In genomic region chr22:36052505-36052941, GRCh38 we compare ENCODE assay signal across 9 cellular contexts. TPM values are rescaled to one million over a fixed set of nuclear protein-coding genes. Genes with fewer than 3 reads are reported as not detected.
DNase-seq lines count a peak whose midpoint lies in the region; ATAC-seq and TF ChIP-seq lines count a peak whose summit lies in the region.
"Had no signal": no experiment of that assay in that cellular context is flagged by ENCODE, and none has a peak within 500 bp of the region (broad histone marks: within the 10 kb centered on the region; RNA-seq: fewer than 3 reads in every experiment).

No MANE protein-coding gene starts in this region.

- H3K4me1 ChIP-seq in mammary epithelial cell (ENCODE audit: insufficient read depth, low read length), result peaks cover 33% of the 10 kb centered on the region
- peaks cover 35% of the 10 kb centered on the region for H3K4me1 ChIP-seq in osteoblast (ENCODE audit: insufficient read depth, low read length)

- H2AFZ ChIP-seq in mammary epithelial cell (ENCODE audit: low read depth, low read length), result peak overlapping the region; percentile 89
- H2AFZ ChIP-seq in osteoblast (ENCODE audit: low read length), result peak overlapping the region; percentile 67

- no peak for ATAC-seq in naive thymus-derived CD8-positive, alpha-beta T cell

- H3K4me3 ChIP-seq in MG63, result no peak overlapping the region
- no peak overlapping the region for H3K4me3 ChIP-seq in mammary epithelial cell (replicated peaks in 1 of 3; ENCODE audit: insufficient read depth in 1 of 3, low read depth in 2 of 3, low read length in 3 of 3)
- no peak overlapping the region for H3K4me3 ChIP-seq in osteoblast (ENCODE audit: insufficient read depth, low read length)

- no peak overlapping the region for H3K9ac ChIP-seq in mammary epithelial cell (ENCODE audit: insufficient read depth, low read length)

- intact Hi-C loops in mammary epithelial cell (cut with micrococcal nuclease), result no loop called here

- peaks cover 0 to 3% (median 0%) of the 10 kb centered on the region in 4 donors for H3K4me1 Mint-ChIP-seq in naive thymus-derived CD8-positive, alpha-beta T cell
- no peaks in the 10 kb centered on the region for H3K4me1 Mint-ChIP-seq in immature natural killer cell

- POLR2A ChIA-PET in naive thymus-derived CD8-positive, alpha-beta T cell (lab: Charles Lee), result no interaction called here

- WGBS in mammary epithelial cell (ENCODE audit: low coverage, missing lambda C conversion rate), result 52% methylated on average over 5 of the region's 5 CpGs

- DNase-seq in ELR (ENCODE audit: low read depth), result peak; percentile 84
- DNase-seq in MG63, result peak; percentile 43
- DNase-seq in mammary epithelial cell, result peak; percentile 91
- peak; percentile 82 for DNase-seq in osteoblast (ENCODE audit: insufficient read length, low spot score, missing footprints)
- DNase-seq in naive thymus-derived CD8-positive, alpha-beta T cell, result no peak
- no peak for DNase-seq in globus pallidus (ENCODE audit: low spot score)
- DNase-seq in activated CD4-positive, alpha-beta T cell treated with anti-CD3 and anti-CD28 coated beads, Interleukin-2, amount 50 U/mL, for 4 hours, result no peak
- no peak for DNase-seq in immature natural killer cell
- DNase-seq: aorta had no signal

- H4K20me1 ChIP-seq in mammary epithelial cell (ENCODE audit: insufficient read depth, low read length), result no peaks in the 10 kb centered on the region
- H4K20me1 ChIP-seq in osteoblast (ENCODE audit: insufficient read depth, low read length), result no peaks in the 10 kb centered on the region

- H3K36me3 ChIP-seq in MG63, result no peaks in the 10 kb centered on the region
- H3K36me3 ChIP-seq in mammary epithelial cell (ENCODE audit: insufficient read depth, low read length), result no peaks in the 10 kb centered on the region
- no peaks in the 10 kb centered on the region for H3K36me3 ChIP-seq in osteoblast (ENCODE audit: insufficient read depth, low read length)

- BruUV-seq in mammary epithelial cell (replicated peaks; lab: Mats Ljungman, UMichigan), result no TSS peak

- H3K27ac ChIP-seq in mammary epithelial cell (ENCODE audit: insufficient read depth, low read depth, low read length), result peak overlapping the region; percentile 78
- peak overlapping the region; percentile 53 for H3K27ac ChIP-seq in osteoblast (ENCODE audit: low read depth, low read length)

- CTCF ChIA-PET in mammary epithelial cell (lab: Charles Lee; ENCODE audit: low non-redundant PET), result no interaction called here

- H3K36me3 Mint-ChIP-seq in naive thymus-derived CD8-positive, alpha-beta T cell, result no peaks in the 10 kb centered on the region
- no peaks in the 10 kb centered on the region for H3K36me3 Mint-ChIP-seq in immature natural killer cell

- H3K9me3 ChIP-seq in MG63 (no peaks in the 10 kb centered on the region), mammary epithelial cell (replicated peaks; ENCODE audit: insufficient read depth, low read length) (no peaks in the 10 kb centered on the region), osteoblast (ENCODE audit: low read depth, low read length) (no peaks in the 10 kb centered on the region)

- TF ChIP-seq CTCF in mammary epithelial cell (conservative IDR thresholded peaks at IDR 0.05 in 1 of 2, IDR thresholded peaks at IDR 0.05 in 1 of 2; ENCODE audit: extremely low read depth in 1 of 2, insufficient read depth in 1 of 2, low read depth in 1 of 2, low read length in 2 of 2), result no peak
- TF ChIP-seq CTCF in osteoblast (IDR thresholded peaks at IDR 0.05; ENCODE audit: extremely low read depth, low read depth, low read length), result no peak

- dilution Hi-C loops in mammary epithelial cell (cut with HindIII; ENCODE audit: low sequenced_read_pairs), result no loop called here

- H3K79me2 ChIP-seq in mammary epithelial cell (ENCODE audit: insufficient read depth, low read length) (no peaks in the 10 kb centered on the region), osteoblast (ENCODE audit: insufficient read depth, low read length) (no peaks in the 10 kb centered on the region)

- no peak overlapping the region for H3K27ac Mint-ChIP-seq in naive thymus-derived CD8-positive, alpha-beta T cell
- no peak overlapping the region for H3K27ac Mint-ChIP-seq in immature natural killer cell

- H3K4me3 Mint-ChIP-seq in naive thymus-derived CD8-positive, alpha-beta T cell, result no peak overlapping the region
- H3K4me3 Mint-ChIP-seq in immature natural killer cell, result no peak overlapping the region

- peaks cover 0 to 2% (median 0%) of the 10 kb centered on the region in 9 donors for H3K9me3 Mint-ChIP-seq in naive thymus-derived CD8-positive, alpha-beta T cell
- H3K9me3 Mint-ChIP-seq in immature natural killer cell, result no peaks in the 10 kb centered on the region

- H3K4me2 ChIP-seq in mammary epithelial cell (ENCODE audit: insufficient read depth, low read depth, low read length), result peak overlapping the region; percentile 57
- no peak overlapping the region for H3K4me2 ChIP-seq in osteoblast (ENCODE audit: insufficient read depth, low read length)

- H3K27me3 Mint-ChIP-seq in naive thymus-derived CD8-positive, alpha-beta T cell, result peaks cover 9 to 32% (median 19%) of the 10 kb centered on the region in 5 donors
- peaks cover 2 to 4% (median 4%) of the 10 kb centered on the region in 3 donors for H3K27me3 Mint-ChIP-seq in immature natural killer cell (ENCODE audit: low read depth in 3 of 3)

- no peaks in the 10 kb centered on the region for H3K27me3 ChIP-seq in MG63
- no peaks in the 10 kb centered on the region for H3K27me3 ChIP-seq in mammary epithelial cell (ENCODE audit: insufficient read depth, low read length)
- no peaks in the 10 kb centered on the region for H3K27me3 ChIP-seq in osteoblast (ENCODE audit: insufficient read depth, low read length)

- in situ Hi-C loops in mammary epithelial cell (cut with MboI; ENCODE audit: low sequenced_read_pairs in 2 of 2), result no loop called here

RNA-seq across cellular contexts. Expression of gene RBFOX2, which starts 23.9 kb away (rescaled TPM):
- 64.2 and 65.6 TPM in 2 replicates for total RNA-seq in MG63 (2014; rRNA removed; shearing (Covaris generic); ENCODE audit: low replicate concordance)
- 100 to 1,000 TPM; 126 to 137 TPM for total RNA-seq in mammary epithelial cell
- 107 TPM for polyA plus RNA-seq in mammary epithelial cell
- 138 TPM for polyA minus RNA-seq in mammary epithelial cell
- 171 and 189 TPM in 2 replicates for total RNA-seq in osteoblast
- total RNA-seq in naive thymus-derived CD8-positive, alpha-beta T cell, result 1 to 10 TPM in 1 of 2 experiments, under 1 TPM in 1; 0.99 to 1.7 TPM
- polyA plus RNA-seq in naive thymus-derived CD8-positive, alpha-beta T cell, result under 1 TPM in 2 of 3 donors, not detected in 1; 0.15 to 0.70 TPM
- 1 to 10 TPM in 2 of 3 donors, not detected in 1; 1.2 to 1.9 TPM for polyA plus RNA-seq in immature natural killer cell

Comparison
In these comparisons a context has a peak if more than half of its experiments do, and no peak if none do; other contexts are left out.
1. DNase-seq: peak in ELR (single experiment), MG63 (single experiment), mammary epithelial cell (single experiment) and osteoblast (single experiment); none in naive thymus-derived CD8-positive, alpha-beta T cell (0 of 10), globus pallidus (single experiment), activated CD4-positive, alpha-beta T cell treated with anti-CD3 and anti-CD28 coated beads, Interleukin-2, amount 50 U/mL, for 4 hours (0 of 2) and immature natural killer cell (0 of 3).
2. RNA of gene RBFOX2, which starts 23.9 kb away (total RNA-seq): 171 to 189 TPM in osteoblast, 126 to 137 TPM in mammary epithelial cell and 64.2 to 65.6 TPM in MG63; 0.99 to 1.7 TPM in naive thymus-derived CD8-positive, alpha-beta T cell; every median in the first group is over 10 times any median in the second.